ENCODE assay signal across 16 cellular contexts in genomic region chr15:85031944-85032587, GRCh38. TPM values are rescaled to one million over a fixed set of nuclear protein-coding genes. Genes with fewer than 3 reads are reported as not detected.
A peak's percentile ranks its signal among the peaks of the same experiment; 100 is the strongest.
DNase-seq lines count a peak whose midpoint lies in the region; ATAC-seq, FAIRE-seq and TF ChIP-seq lines count a peak whose summit lies in the region.
"Had no signal": no experiment of that assay in that cellular context is flagged by ENCODE, and none has a peak within 500 bp of the region (broad histone marks: within the 10 kb centered on the region; RNA-seq: fewer than 3 reads in every experiment).

No MANE protein-coding gene starts in this region.

- no peaks in the 10 kb centered on the region for H3K27me3 Mint-ChIP-seq in activated T-helper 17 cell treated with anti-CD3 and anti-CD28 coated beads, Interleukin-2, amount 50 U/mL, for 72 hours

- no peak for TF ChIP-seq CTCF in stomach (IDR thresholded peaks at IDR 0.05)
- TF ChIP-seq CTCF in foreskin fibroblast (IDR thresholded peaks at IDR 0.05; ENCODE audit: low read depth, low read length): no peak

- no peaks in the 10 kb centered on the region for H3K36me3 Mint-ChIP-seq in activated T-helper 17 cell treated with anti-CD3 and anti-CD28 coated beads, Interleukin-2, amount 50 U/mL, for 72 hours (ENCODE audit: low read depth)

- H3K27ac ChIP-seq in stomach: peak overlapping the region in 4 of 5 donors; percentile 29 to 63 (median 42)
- H3K27ac ChIP-seq: BLaER1, ovary had no signal

- H3K27ac Mint-ChIP-seq in activated T-helper 17 cell treated with anti-CD3 and anti-CD28 coated beads, Interleukin-2, amount 50 U/mL, for 72 hours: no peak overlapping the region

- H3K27me3 ChIP-seq in stomach: no peaks in the 10 kb centered on the region
- H3K27me3 ChIP-seq: BLaER1, heart left ventricle, ovary had no signal

- no peak for TF ChIP-seq EP300 in stomach (IDR thresholded peaks at IDR 0.05)

- H3K4me1 Mint-ChIP-seq in activated T-helper 17 cell treated with anti-CD3 and anti-CD28 coated beads, Interleukin-2, amount 50 U/mL, for 72 hours: peaks cover 43% of the 10 kb centered on the region

- no peaks in the 10 kb centered on the region for H3K9me3 ChIP-seq in stomach
- H3K9me3 ChIP-seq: BLaER1, heart left ventricle, ovary had no signal

- no peak for TF ChIP-seq POLR2A in GM12891 (IDR thresholded peaks at IDR 0.05; ENCODE audit: low read depth, low read length)
- no peak for TF ChIP-seq POLR2A in stomach (IDR thresholded peaks at IDR 0.05)

- no peak overlapping the region for H3K4me3 ChIP-seq in stomach
- H3K4me3 ChIP-seq in foreskin fibroblast (ENCODE audit: low read depth in 1 of 2, low read length in 2 of 2): no peak overlapping the region
- H3K4me3 ChIP-seq: BLaER1, heart left ventricle, ovary, skin epidermis had no signal

- peak overlapping the region; percentile 49 for H3K4me3 Mint-ChIP-seq in activated T-helper 17 cell treated with anti-CD3 and anti-CD28 coated beads, Interleukin-2, amount 50 U/mL, for 72 hours

- WGBS in stomach, 5 donors: 57 to 73% (median 66%) methylated on average over 2 of the region's 2 CpGs

- ATAC-seq in activated T-helper 17 cell treated with anti-CD3 and anti-CD28 coated beads, Interleukin-2, amount 50 U/mL, for 72 hours (replicated peaks): no peak
- ATAC-seq in left colon: peak; percentile 45
- ATAC-seq: Panc1 had no signal

- peaks cover 52 to 78% (median 68%) of the 10 kb centered on the region in 4 donors for H3K4me1 ChIP-seq in stomach

- DNase-seq in GM12891 (ENCODE audit: insufficient read length, low spot score) (no peak), left colon (no peak), stomach (no peak), GM19238 (ENCODE audit: insufficient read length, low spot score) (no peak), putamen (ENCODE audit: low spot score) (no peak), foreskin fibroblast (no peak)
- DNase-seq: activated CD4-positive, alpha-beta T cell treated with anti-CD3 and anti-CD28 coated beads for 4 hours; activated naive CD4-positive, alpha-beta T cell treated with anti-CD3 and anti-CD28 coated beads, Interleukin-2, amount 50 U/mL, for 16 hours; heart left ventricle; NCI-H1092 treated with DMSO at 0.1 percent for 48 hours; ovary; T1000 had no signal

- intact Hi-C loops in left colon (cut with DNase I, micrococcal nuclease) (no loop called here), stomach (cut with DNase I; ENCODE audit: low total_unique reads) (no loop called here)

- FAIRE-seq in GM12891 (lab: Jason Lieb, UNC): peak; percentile 85

- H3K36me3 ChIP-seq in stomach: no peaks in the 10 kb centered on the region
- H3K36me3 ChIP-seq: BLaER1, heart left ventricle, ovary had no signal

- H3K9me3 Mint-ChIP-seq in activated T-helper 17 cell treated with anti-CD3 and anti-CD28 coated beads, Interleukin-2, amount 50 U/mL, for 72 hours: no peaks in the 10 kb centered on the region

TF ChIP-seq in GM12891, 5 proteins besides CTCF, POLR2A, EP300 and RAD21:
- TF ChIP-seq PAX5 (IDR thresholded peaks at IDR 0.05; ENCODE audit: insufficient read depth, low read length, severe bottlenecking) (no peak), SPI1 (IDR thresholded peaks at IDR 0.05; ENCODE audit: low read depth, low read length) (no peak), POLR2AphosphoS5 (IDR thresholded peaks at IDR 0.05; ENCODE audit: low read depth, low read length) (no peak), TAF1 (IDR thresholded peaks at IDR 0.05; ENCODE audit: low read depth, low read length) (no peak), POU2F2 (IDR thresholded peaks at IDR 0.05; ENCODE audit: low read depth, low read length) (no peak)

RNA-seq across cellular contexts. Expression of gene PDE8A, which starts 50.4 kb away (rescaled TPM):
- polyA plus RNA-seq in GM12891 (2012; ENCODE audit: low read depth, missing spikeins): 14.2 TPM
- total RNA-seq in activated T-helper 17 cell treated with anti-CD3 and anti-CD28 coated beads, Interleukin-2, amount 50 U/mL, for 72 hours: 10 to 100 TPM; 23.7 to 34.2 TPM
- 10 to 100 TPM; 93.7 to 99.8 TPM for total RNA-seq in left colon
- total RNA-seq in stomach: 10 to 100 TPM; 22.2 to 85.9 (median 58.8) TPM
- 10 to 100 TPM; 15.6 to 19.2 (median 16.7) TPM for polyA plus RNA-seq in stomach
